7 cellular contexts compared by ENCODE assay signal in the genomic region with DNA sequence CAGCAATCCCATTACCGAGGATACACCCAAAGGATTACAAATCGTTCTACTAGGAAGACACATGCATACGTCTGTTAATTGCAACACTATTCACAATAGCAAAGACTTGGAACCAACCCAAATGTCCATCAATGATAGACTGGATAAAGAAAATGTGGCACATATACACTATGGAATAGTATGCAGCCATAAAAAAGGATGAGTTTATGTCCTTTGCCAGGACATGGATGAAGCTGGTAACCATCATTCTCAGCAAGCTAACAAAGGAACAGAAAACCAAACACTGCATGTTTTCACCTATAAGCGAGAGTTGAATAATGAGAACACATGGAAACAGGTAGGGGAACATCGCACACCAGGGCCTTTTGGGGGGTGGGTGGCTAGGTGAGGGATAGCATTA.
DNase-seq lines count a peak whose midpoint lies in the region; ATAC-seq, FAIRE-seq and TF ChIP-seq lines count a peak whose summit lies in the region.
"Not testable (repeated sequence)": the region's sequence is repeated elsewhere in the genome, so short reads cannot be mapped to it uniquely, and the experiment has no call there.

No MANE protein-coding gene starts in this region.

- not testable (repeated sequence) for H3K27me3 Mint-ChIP-seq in MCF 10A (ENCODE audit: insufficient read depth, unreplicated experiment)

- FAIRE-seq in GM12891 (lab: Jason Lieb, UNC), result peak; percentile 54

- intact Hi-C loops in Panc1 (cut with micrococcal nuclease; ENCODE audit: unreplicated experiment), result not testable (repeated sequence)
- intact Hi-C loops in MCF 10A (cut with micrococcal nuclease), result loop anchor here (5.0 to 10.0 kb wide), 2 partner anchors 56 to 128 kb away; no protein-coding TSS in a partner anchor

- H3K9me3 Mint-ChIP-seq in MCF 10A (ENCODE audit: unreplicated experiment), result not testable (repeated sequence)

- DNase-seq in GM12891 (ENCODE audit: insufficient read length, low spot score); Panc1 (ENCODE audit: low read depth, low spot score); epithelial cell of prostate (ENCODE audit: low read depth, low spot score): not testable (repeated sequence)
- DNase-seq in MCF 10A (ENCODE audit: unreplicated experiment), result peak; percentile 6

- TF ChIP-seq POLR2A in GM12891 (IDR thresholded peaks at IDR 0.05; ENCODE audit: low read depth, low read length), result not testable (repeated sequence)

- TF ChIP-seq CTCF in 22Rv1 (IDR thresholded peaks at IDR 0.05); HEK293 (tag by site-specific recombination; IDR thresholded peaks at IDR 0.05); Panc1 (IDR thresholded peaks at IDR 0.05); VCaP (conservative IDR thresholded peaks at IDR 0.05); MCF 10A (IDR thresholded peaks at IDR 0.05; ENCODE audit: unreplicated experiment): not testable (repeated sequence)

- not testable (repeated sequence) for ATAC-seq in Panc1

- not testable (repeated sequence) for BruUV-seq in Panc1 (replicated peaks; lab: Mats Ljungman, UMichigan); MCF 10A (replicated peaks; lab: Mats Ljungman, UMichigan)

- not testable (repeated sequence) for H3K4me1 ChIP-seq in HEK293 (ENCODE audit: control insufficient read depth, insufficient read depth, low read length); Panc1 (ENCODE audit: control insufficient read depth, insufficient read depth, low read length)

- H3K27ac ChIP-seq in 22Rv1 (peak overlapping the region; percentile 60; the same call in 1 of the 2 replicates), Panc1 (ENCODE audit: low read length) (0 out of 2 replicates have a peak overlapping the region, but pooled peaks have one; percentile 23), VCaP (peak overlapping the region; percentile 44; the same call in 1 of the 2 replicates), epithelial cell of prostate (peak overlapping the region; percentile 35)
- not testable (repeated sequence) for H3K27ac ChIP-seq in HEK293 (ENCODE audit: extremely low read depth, low read depth, low read length)

- H3K9me3 ChIP-seq in HEK293 (ENCODE audit: control insufficient read depth, insufficient read depth, low read depth, low read length); Panc1 (ENCODE audit: control insufficient read depth, insufficient read depth, low read depth, low read length): not testable (repeated sequence)

- H3K27ac Mint-ChIP-seq in MCF 10A (ENCODE audit: low read depth, unreplicated experiment), result peak overlapping the region; percentile 66

- POLR2A ChIA-PET in HEK293 (lab: Yijun Ruan, JAX); Panc1 (lab: Charles Lee): not testable (repeated sequence)
- POLR2A ChIA-PET in MCF 10A (lab: Yijun Ruan, JAX), result interaction anchor here (1.0 to 5.3 kb wide), 2 partner anchors 20 to 55 kb away, joined by 3 to 68 read pairs; no protein-coding TSS in a partner anchor

- not testable (repeated sequence) for H3K4me3 ChIP-seq in HEK293 (ENCODE audit: low read depth, low read length); Panc1 (ENCODE audit: low read depth in 2 of 2, low read length in 2 of 2)

- in situ Hi-C loops in Panc1 (cut with HindIII; ENCODE audit: low pct_unique_long_range_greater_than_20kb, low sequenced_read_pairs), result not testable (repeated sequence)

- not testable (repeated sequence) for H3K27me3 ChIP-seq in Panc1 (ENCODE audit: control insufficient read depth, insufficient read depth, low read length)

- H3K36me3 ChIP-seq in HEK293 (ENCODE audit: control insufficient read depth in 2 of 2, insufficient read depth in 1 of 2, low read length in 2 of 2); Panc1 (ENCODE audit: control insufficient read depth, insufficient read depth, low read length): not testable (repeated sequence)

- H3K36me3 Mint-ChIP-seq in MCF 10A (ENCODE audit: insufficient read depth, unreplicated experiment), result peaks cover 47% of the 10 kb centered on the region

- CTCF ChIA-PET in HEK293 (lab: Yijun Ruan, JAX), result interaction anchor here (0.6 kb wide), 1 partner anchor 27 kb away, joined by 3 read pairs; no protein-coding TSS in a partner anchor
- CTCF ChIA-PET in Panc1 (lab: Charles Lee); MCF 10A (lab: Yijun Ruan, JAX): not testable (repeated sequence)

- H3K4me3 Mint-ChIP-seq in MCF 10A (ENCODE audit: unreplicated experiment), result not testable (repeated sequence)

- H3K4me1 Mint-ChIP-seq in MCF 10A (ENCODE audit: insufficient read depth, unreplicated experiment), result peaks cover 33% of the 10 kb centered on the region

TF ChIP-seq in HEK293, 187 proteins besides CTCF, POLR2A, EP300 and RAD21:
- TF ChIP-seq, protein P1, sequence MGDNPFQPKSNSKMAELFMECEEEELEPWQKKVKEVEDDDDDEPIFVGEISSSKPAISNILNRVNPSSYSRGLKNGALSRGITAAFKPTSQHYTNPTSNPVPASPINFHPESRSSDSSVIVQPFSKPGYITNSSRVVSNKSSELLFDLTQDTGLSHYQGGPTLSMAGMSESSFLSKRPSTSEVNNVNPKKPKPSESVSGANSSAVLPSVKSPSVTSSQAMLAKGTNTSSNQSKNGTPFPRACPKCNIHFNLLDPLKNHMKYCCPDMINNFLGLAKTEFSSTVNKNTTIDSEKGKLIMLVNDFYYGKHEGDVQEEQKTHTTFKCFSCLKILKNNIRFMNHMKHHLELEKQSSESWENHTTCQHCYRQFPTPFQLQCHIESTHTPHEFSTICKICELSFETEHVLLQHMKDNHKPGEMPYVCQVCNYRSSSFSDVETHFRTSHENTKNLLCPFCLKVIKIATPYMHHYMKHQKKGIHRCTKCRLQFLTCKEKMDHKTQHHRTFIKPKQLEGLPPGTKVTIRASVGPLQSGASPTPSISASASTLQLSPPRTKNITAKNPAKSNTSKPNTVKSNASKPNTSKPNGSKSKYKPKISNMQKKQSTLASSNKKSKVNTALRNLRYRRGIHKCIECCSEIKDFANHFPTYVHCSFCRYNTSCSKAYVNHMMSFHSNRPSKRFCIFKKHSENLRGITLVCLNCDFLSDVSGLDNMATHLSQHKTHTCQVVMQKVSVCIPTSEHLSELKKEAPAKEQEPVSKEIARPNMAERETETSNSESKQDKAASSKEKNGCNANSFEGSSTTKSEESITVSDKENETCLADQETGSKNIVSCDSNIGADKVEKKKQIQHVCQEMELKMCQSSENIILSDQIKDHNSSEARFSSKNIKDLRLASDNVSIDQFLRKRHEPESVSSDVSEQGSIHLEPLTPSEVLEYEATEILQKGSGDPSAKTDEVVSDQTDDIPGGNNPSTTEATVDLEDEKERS (tag by site-specific recombination; IDR thresholded peaks at IDR 0.05), result peak; percentile 84; the same call in 1 of the 2 replicates
- peak; percentile 94 for TF ChIP-seq ZNF146 (tag by site-specific recombination; IDR thresholded peaks at IDR 0.05)
